Comparison of ENCODE assay signal across 9 cellular contexts in the genomic region with DNA sequence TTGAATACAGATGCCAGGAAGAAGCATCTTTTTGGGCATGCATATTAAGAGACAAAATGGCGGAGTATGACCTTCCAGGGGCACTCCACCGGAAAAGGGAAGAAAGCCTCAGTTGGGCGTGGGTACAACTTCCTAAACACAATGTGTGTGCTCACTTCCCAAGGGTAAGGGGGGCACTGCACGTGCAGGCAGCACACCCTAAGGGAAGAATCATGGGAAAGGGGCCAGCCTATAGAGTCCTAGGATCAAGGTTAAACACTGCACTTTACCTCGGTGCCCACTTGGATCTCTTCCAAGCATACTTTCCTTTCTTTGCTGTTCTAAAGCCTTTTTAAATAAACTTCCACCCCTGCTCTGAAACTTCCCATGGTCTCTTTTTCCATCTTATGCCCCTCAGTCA. TPM values are rescaled to one million over a fixed set of nuclear protein-coding genes. Genes with fewer than 3 reads are reported as not detected.
"Had no signal": no experiment of that assay in that cellular context is flagged by ENCODE, and none has a peak within 500 bp of the region (broad histone marks: within the 10 kb centered on the region; RNA-seq: fewer than 3 reads in every experiment).

No MANE protein-coding gene starts in this region.

- FAIRE-seq: H1, H54, HTR-8/SVneo had no signal

- H3K36me3 Mint-ChIP-seq: IgD-negative memory B cell had no signal

- H2AFZ ChIP-seq: GM23338 had no signal

- ATAC-seq: GM23338 had no signal

- H3K4me2 ChIP-seq: GM23338 had no signal

- H3K27ac Mint-ChIP-seq: GM23338, H9, IgD-negative memory B cell had no signal

- H3K4me3 ChIP-seq: GM23338 had no signal

- H3K4me3 Mint-ChIP-seq: GM23338, H9, IgD-negative memory B cell had no signal

- DNase-seq: H9, HCEC 1CT, KBM-7 had no signal

RNA-seq across cellular contexts. Expression of a gene that starts 14.8 kb away (rescaled TPM):
- total RNA-seq: GM23338, H1, H9, HT-29 had no signal
- polyA plus RNA-seq: GM23338, H1, IgD-negative memory B cell had no signal
